Comparison of ENCODE assay signal across 1 cellular context in the genomic region with DNA sequence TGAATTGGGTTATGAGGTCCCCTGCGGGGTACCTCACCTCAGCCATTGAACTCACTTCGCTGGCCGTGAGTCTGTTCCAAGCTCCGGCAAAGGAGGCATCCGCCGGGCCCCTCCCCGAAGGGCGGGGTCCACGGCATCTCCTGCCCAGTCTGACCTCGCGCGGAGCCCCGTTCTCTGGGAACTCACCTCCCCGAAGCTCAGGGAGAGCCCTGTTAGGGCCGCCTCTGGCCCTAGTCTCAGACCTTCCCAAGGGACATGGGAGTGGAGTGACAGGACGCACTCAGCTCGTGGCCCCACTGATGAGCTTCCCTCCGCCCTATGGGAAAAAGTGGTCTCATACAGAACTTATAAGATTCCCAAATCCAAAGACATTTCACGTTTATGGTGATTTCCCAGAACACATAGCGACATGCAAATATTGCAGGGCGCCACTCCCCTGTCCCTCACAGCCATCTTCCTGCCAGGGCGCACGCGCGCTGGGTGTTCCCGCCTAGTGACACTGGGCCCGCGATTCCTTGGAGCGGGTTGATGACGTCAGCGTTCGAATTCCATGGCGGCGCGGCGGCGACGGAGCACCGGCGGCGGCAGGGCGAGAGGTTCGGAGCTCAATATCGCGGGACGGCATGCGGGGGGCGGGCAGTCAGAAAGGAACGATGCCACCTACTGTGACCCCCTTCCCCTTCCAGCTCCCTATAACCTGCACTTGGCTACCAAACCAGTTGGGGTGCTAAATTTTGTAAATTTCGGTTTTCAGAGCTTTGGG.
TF ChIP-seq lines count a peak whose summit lies in the region.

Gene PARP2 (plus strand): TSS at position 544 of the 763 bp plus-strand sequence. CDS start 7 bp downstream, at position 551.

TF ChIP-seq in liver, 16 proteins besides CTCF, POLR2A, EP300 and RAD21 (continued from another document):
- TF ChIP-seq REST (IDR thresholded peaks at IDR 0.05) (peak; percentile 95), TAF1 (conservative IDR thresholded peaks at IDR 0.05) (peak; percentile 86), YY1 (IDR thresholded peaks at IDR 0.05) (peak; percentile 96), EGR1 (IDR thresholded peaks at IDR 0.05; ENCODE audit: low read depth in 2 of 2) (peak in 1 of 2 donors; percentile 66), RXRA (IDR thresholded peaks at IDR 0.05) (peak; percentile 87 to 89), HNF4G (IDR thresholded peaks at IDR 0.05) (peak; percentile 41), FOXA2 (IDR thresholded peaks at IDR 0.05) (peak; percentile 51), GABPA (IDR thresholded peaks at IDR 0.05 in 1 of 2, conservative IDR thresholded peaks at IDR 0.05 in 1 of 2) (peak in 1 of 2 donors; percentile 13), JUND (IDR thresholded peaks at IDR 0.05) (peak; percentile 62 to 72), HNF4A (conservative IDR thresholded peaks at IDR 0.05) (peak; percentile 61 to 80)
- TF ChIP-seq, protein P1, sequence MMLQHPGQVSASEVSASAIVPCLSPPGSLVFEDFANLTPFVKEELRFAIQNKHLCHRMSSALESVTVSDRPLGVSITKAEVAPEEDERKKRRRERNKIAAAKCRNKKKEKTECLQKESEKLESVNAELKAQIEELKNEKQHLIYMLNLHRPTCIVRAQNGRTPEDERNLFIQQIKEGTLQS (IDR thresholded peaks at IDR 0.05), result peak; percentile 93
- TF ChIP-seq, protein P2, sequence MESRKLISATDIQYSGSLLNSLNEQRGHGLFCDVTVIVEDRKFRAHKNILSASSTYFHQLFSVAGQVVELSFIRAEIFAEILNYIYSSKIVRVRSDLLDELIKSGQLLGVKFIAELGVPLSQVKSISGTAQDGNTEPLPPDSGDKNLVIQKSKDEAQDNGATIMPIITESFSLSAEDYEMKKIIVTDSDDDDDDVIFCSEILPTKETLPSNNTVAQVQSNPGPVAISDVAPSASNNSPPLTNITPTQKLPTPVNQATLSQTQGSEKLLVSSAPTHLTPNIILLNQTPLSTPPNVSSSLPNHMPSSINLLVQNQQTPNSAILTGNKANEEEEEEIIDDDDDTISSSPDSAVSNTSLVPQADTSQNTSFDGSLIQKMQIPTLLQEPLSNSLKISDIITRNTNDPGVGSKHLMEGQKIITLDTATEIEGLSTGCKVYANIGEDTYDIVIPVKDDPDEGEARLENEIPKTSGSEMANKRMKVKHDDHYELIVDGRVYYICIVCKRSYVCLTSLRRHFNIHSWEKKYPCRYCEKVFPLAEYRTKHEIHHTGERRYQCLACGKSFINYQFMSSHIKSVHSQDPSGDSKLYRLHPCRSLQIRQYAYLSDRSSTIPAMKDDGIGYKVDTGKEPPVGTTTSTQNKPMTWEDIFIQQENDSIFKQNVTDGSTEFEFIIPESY (IDR thresholded peaks at IDR 0.05), result peak; percentile 95
